8 cellular contexts compared by ENCODE assay signal in genomic region chr4:161252520-161253141, GRCh38.
DNase-seq lines count a peak whose midpoint lies in the region; ATAC-seq and TF ChIP-seq lines count a peak whose summit lies in the region.

No MANE protein-coding gene starts in this region.

- peak; percentile 79 for TF ChIP-seq CTCF in AG09309 (IDR thresholded peaks at IDR 0.05; ENCODE audit: control insufficient read depth, insufficient read depth, low read depth, low read length, missing control alignments)
- peak; percentile 67 for TF ChIP-seq CTCF in foreskin fibroblast (IDR thresholded peaks at IDR 0.05; ENCODE audit: low read depth, low read length)

- DNase-seq in AG09309 (ENCODE audit: low read depth) (no peak), OCI-M1 (lab: John Stamatoyannopoulos, UW) (peak; percentile 84), foreskin fibroblast (peak in 1 of 2 donors; percentile 1), NCI-H226 (no peak)
- DNase-seq in activated T-cell treated with anti-CD3 and anti-CD28 coated beads, Interleukin-2, amount 50 U/mL, for 1 hour = no peak

- ATAC-seq in GM18520 (IDR thresholded peaks at IDR 0.05; ENCODE audit: unreplicated experiment) = peak; percentile 75
- peak; percentile 59 for ATAC-seq in HG03045 (IDR thresholded peaks at IDR 0.05; ENCODE audit: unreplicated experiment)
- no peak for ATAC-seq in activated CD4-positive, CD25-positive, alpha-beta regulatory T cell treated with anti-CD3 and anti-CD28 coated beads, Interleukin-2, amount 50 U/mL, for 24 hours

- H3K4me3 ChIP-seq in AG09309 (ENCODE audit: control insufficient read depth, low read depth, low read length) = no peak overlapping the region
- no peak overlapping the region for H3K4me3 ChIP-seq in foreskin fibroblast (ENCODE audit: low read depth in 1 of 2, low read length in 2 of 2)

Comparison
In these comparisons a context has a peak if more than half of its experiments do, and no peak if none do; other contexts are left out.
1. ATAC-seq: peak in GM18520 (single experiment) and HG03045 (single experiment); none in activated CD4-positive, CD25-positive, alpha-beta regulatory T cell treated with anti-CD3 and anti-CD28 coated beads, Interleukin-2, amount 50 U/mL, for 24 hours (0 of 2).